Comparison of ENCODE assay signal across 11 cellular contexts in genomic region chr13:46622013-46622917, GRCh38.
DNase-seq lines count a peak whose midpoint lies in the region; ATAC-seq and TF ChIP-seq lines count a peak whose summit lies in the region.
"Had no signal": no experiment of that assay in that cellular context is flagged by ENCODE, and none has a peak within 500 bp of the region (broad histone marks: within the 10 kb centered on the region; RNA-seq: fewer than 3 reads in every experiment).

No MANE protein-coding gene starts in this region.

- peaks cover 15% of the 10 kb centered on the region for H3K4me1 Mint-ChIP-seq in activated T-helper 2 cell treated with anti-CD3 and anti-CD28 coated beads, Interferon-gamma antibody, Interleukin-2, Interleukin-4, amounts not matched to agents 10 μg/mL and 5 μg/mL and 100 μg/mL, durations not matched to agents 14 hours and 24 hours and 36 hours (ENCODE audit: low read depth)
- H3K4me1 Mint-ChIP-seq in stimulated activated effector memory CD8-positive, alpha-beta T cell treated with anti-CD3 and anti-CD28 coated beads, Interleukin-12 subunit alpha, Interleukin-12 subunit beta, amount 100 ng/mL, for 72 hours = peaks cover 51% of the 10 kb centered on the region
- H3K4me1 Mint-ChIP-seq in natural killer cell treated with Interleukin-12 subunit alpha and Interleukin-12 subunit beta and Interleukin-15 and Interleukin-18, amount 100 ng/mL, for 72 hours (ENCODE audit: low read depth in 2 of 2) = peaks cover 34 to 39% of the 10 kb centered on the region in 2 donors

- H3K4me3 ChIP-seq in fibroblast of lung (replicated peaks in 1 of 4; ENCODE audit: control extremely low read depth in 1 of 4, insufficient read depth in 1 of 4, low read depth in 3 of 4, low read length in 4 of 4) = peak overlapping the region in 1 of 4 experiments; percentile 2
- H3K4me3 ChIP-seq: body of pancreas had no signal

- H3K27me3 Mint-ChIP-seq in activated T-helper 2 cell treated with anti-CD3 and anti-CD28 coated beads, Interferon-gamma antibody, Interleukin-2, Interleukin-4, amounts not matched to agents 10 μg/mL and 5 μg/mL and 100 μg/mL, durations not matched to agents 14 hours and 24 hours and 36 hours (ENCODE audit: low read depth) = no peaks in the 10 kb centered on the region
- H3K27me3 Mint-ChIP-seq in natural killer cell treated with Interleukin-12 subunit alpha and Interleukin-12 subunit beta and Interleukin-15 and Interleukin-18, amount 100 ng/mL, for 72 hours = no peaks in the 10 kb centered on the region
- H3K27me3 Mint-ChIP-seq: CD8-positive, alpha-beta memory T cell had no signal

- intact Hi-C loops in activated T-helper 2 cell treated with anti-CD3 and anti-CD28 coated beads, Interferon-gamma antibody, Interleukin-2, Interleukin-4, amounts not matched to agents 10 μg/mL and 5 μg/mL and 100 μg/mL, durations not matched to agents 14 hours and 24 hours and 36 hours (cut with micrococcal nuclease) = no loop called here

- no peak overlapping the region for H3K27ac ChIP-seq in fibroblast of lung (ENCODE audit: insufficient read depth, low read length)

- no peaks in the 10 kb centered on the region for H3K36me3 Mint-ChIP-seq in activated T-helper 2 cell treated with anti-CD3 and anti-CD28 coated beads, Interferon-gamma antibody, Interleukin-2, Interleukin-4, amounts not matched to agents 10 μg/mL and 5 μg/mL and 100 μg/mL, durations not matched to agents 14 hours and 24 hours and 36 hours (ENCODE audit: low read depth)
- H3K36me3 Mint-ChIP-seq in stimulated activated effector memory CD8-positive, alpha-beta T cell treated with anti-CD3 and anti-CD28 coated beads, Interleukin-12 subunit alpha, Interleukin-12 subunit beta, amount 100 ng/mL, for 72 hours = no peaks in the 10 kb centered on the region
- no peaks in the 10 kb centered on the region for H3K36me3 Mint-ChIP-seq in natural killer cell treated with Interleukin-12 subunit alpha and Interleukin-12 subunit beta and Interleukin-15 and Interleukin-18, amount 100 ng/mL, for 72 hours

- H3K9me3 Mint-ChIP-seq in activated T-helper 2 cell treated with anti-CD3 and anti-CD28 coated beads, Interferon-gamma antibody, Interleukin-2, Interleukin-4, amounts not matched to agents 10 μg/mL and 5 μg/mL and 100 μg/mL, durations not matched to agents 14 hours and 24 hours and 36 hours = no peaks in the 10 kb centered on the region
- no peaks in the 10 kb centered on the region for H3K9me3 Mint-ChIP-seq in stimulated activated effector memory CD8-positive, alpha-beta T cell treated with anti-CD3 and anti-CD28 coated beads, Interleukin-12 subunit alpha, Interleukin-12 subunit beta, amount 100 ng/mL, for 72 hours
- H3K9me3 Mint-ChIP-seq in natural killer cell treated with Interleukin-12 subunit alpha and Interleukin-12 subunit beta and Interleukin-15 and Interleukin-18, amount 100 ng/mL, for 72 hours = no peaks in the 10 kb centered on the region
- H3K9me3 Mint-ChIP-seq: CD8-positive, alpha-beta memory T cell had no signal

- peak overlapping the region; percentile 80 for H3K4me2 ChIP-seq in fibroblast of lung (ENCODE audit: extremely low read depth, insufficient read depth, low read length)

- H4K20me1 ChIP-seq in fibroblast of lung (ENCODE audit: control insufficient read depth, extremely low read depth, insufficient read depth, low read length) = no peaks in the 10 kb centered on the region

- no peak for TF ChIP-seq CTCF in fibroblast of lung (conservative IDR thresholded peaks at IDR 0.05 in 1 of 2, IDR thresholded peaks at IDR 0.05 in 1 of 2; ENCODE audit: low read depth in 1 of 2, low read length in 2 of 2)

- H3K79me2 ChIP-seq in fibroblast of lung (ENCODE audit: control insufficient read depth, insufficient read depth, low read length) = peaks cover 28% of the 10 kb centered on the region

- ATAC-seq in GM19043 (IDR thresholded peaks at IDR 0.05; ENCODE audit: low read depth, unreplicated experiment) = peak; percentile 38
- no peak for ATAC-seq in stimulated activated effector memory CD8-positive, alpha-beta T cell treated with anti-CD3 and anti-CD28 coated beads, Interleukin-12 subunit alpha, Interleukin-12 subunit beta, amount 100 ng/mL, for 72 hours
- no peak for ATAC-seq in natural killer cell treated with Interleukin-12 subunit alpha and Interleukin-12 subunit beta and Interleukin-15 and Interleukin-18, amount 100 ng/mL, for 72 hours
- ATAC-seq: body of pancreas had no signal

- DNase-seq in NCI-H69 (lab: John Stamatoyannopoulos, UW) (peak; percentile 68), fibroblast of lung (ENCODE audit: low read depth in 2 of 2) (no peak), renal cortical epithelial cell (ENCODE audit: low read depth) (peak; percentile 80), occipital lobe (lab: John Stamatoyannopoulos, UW) (no peak)
- no peak for DNase-seq in activated T-helper 2 cell treated with anti-CD3 and anti-CD28 coated beads, Interferon-gamma antibody, Interleukin-2, Interleukin-4, amounts not matched to agents 10 μg/mL and 5 μg/mL and 100 μg/mL, durations not matched to agents 14 hours and 24 hours and 36 hours (ENCODE audit: low spot score)
- no peak for DNase-seq in stimulated activated effector memory CD8-positive, alpha-beta T cell treated with anti-CD3 and anti-CD28 coated beads, Interleukin-12 subunit alpha, Interleukin-12 subunit beta, amount 100 ng/mL, for 72 hours (ENCODE audit: low spot score in 2 of 2)
- no peak for DNase-seq in natural killer cell treated with Interleukin-12 subunit alpha and Interleukin-12 subunit beta and Interleukin-15 and Interleukin-18, amount 100 ng/mL, for 72 hours (ENCODE audit: low spot score)
- DNase-seq: activated CD4-positive, alpha-beta T cell treated with anti-CD3 and anti-CD28 coated beads, Interleukin-2, amount 50 U/mL, for 1 hour; CD8-positive, alpha-beta memory T cell had no signal

- peaks cover 8% of the 10 kb centered on the region for H3K4me1 ChIP-seq in fibroblast of lung (ENCODE audit: control insufficient read depth, extremely low read depth, insufficient read depth, low read length)

- H3K9ac ChIP-seq in fibroblast of lung (ENCODE audit: insufficient read depth, low read length) = no peak overlapping the region

- no peaks in the 10 kb centered on the region for H3K9me3 ChIP-seq in fibroblast of lung (ENCODE audit: control insufficient read depth, insufficient read depth, low read depth, low read length)
- H3K9me3 ChIP-seq: body of pancreas had no signal

- no peak overlapping the region for H3K27ac Mint-ChIP-seq in activated T-helper 2 cell treated with anti-CD3 and anti-CD28 coated beads, Interferon-gamma antibody, Interleukin-2, Interleukin-4, amounts not matched to agents 10 μg/mL and 5 μg/mL and 100 μg/mL, durations not matched to agents 14 hours and 24 hours and 36 hours
- no peak overlapping the region for H3K27ac Mint-ChIP-seq in stimulated activated effector memory CD8-positive, alpha-beta T cell treated with anti-CD3 and anti-CD28 coated beads, Interleukin-12 subunit alpha, Interleukin-12 subunit beta, amount 100 ng/mL, for 72 hours
- no peak overlapping the region for H3K27ac Mint-ChIP-seq in natural killer cell treated with Interleukin-12 subunit alpha and Interleukin-12 subunit beta and Interleukin-15 and Interleukin-18, amount 100 ng/mL, for 72 hours

- H3K27me3 ChIP-seq in fibroblast of lung (ENCODE audit: control insufficient read depth, insufficient read depth, low read length) = no peaks in the 10 kb centered on the region
- H3K27me3 ChIP-seq: body of pancreas had no signal

- H3K4me3 Mint-ChIP-seq in activated T-helper 2 cell treated with anti-CD3 and anti-CD28 coated beads, Interferon-gamma antibody, Interleukin-2, Interleukin-4, amounts not matched to agents 10 μg/mL and 5 μg/mL and 100 μg/mL, durations not matched to agents 14 hours and 24 hours and 36 hours (ENCODE audit: low read depth) = no peak overlapping the region
- no peak overlapping the region for H3K4me3 Mint-ChIP-seq in stimulated activated effector memory CD8-positive, alpha-beta T cell treated with anti-CD3 and anti-CD28 coated beads, Interleukin-12 subunit alpha, Interleukin-12 subunit beta, amount 100 ng/mL, for 72 hours
- no peak overlapping the region for H3K4me3 Mint-ChIP-seq in natural killer cell treated with Interleukin-12 subunit alpha and Interleukin-12 subunit beta and Interleukin-15 and Interleukin-18, amount 100 ng/mL, for 72 hours
- H3K4me3 Mint-ChIP-seq: CD8-positive, alpha-beta memory T cell had no signal

- H3K36me3 ChIP-seq in fibroblast of lung (ENCODE audit: control insufficient read depth, insufficient read depth, low read length) = no peaks in the 10 kb centered on the region

- no peak overlapping the region for H2AFZ ChIP-seq in fibroblast of lung (ENCODE audit: low read length)

Comparison
In these comparisons a context has a peak if more than half of its experiments do, and no peak if none do; other contexts are left out.
1. DNase-seq: peak in NCI-H69 (single experiment) and renal cortical epithelial cell (single experiment); none in fibroblast of lung (0 of 2), occipital lobe (single experiment), activated T-helper 2 cell treated with anti-CD3 and anti-CD28 coated beads, Interferon-gamma antibody, Interleukin-2, Interleukin-4, amounts not matched to agents 10 μg/mL and 5 μg/mL and 100 μg/mL, durations not matched to agents 14 hours and 24 hours and 36 hours (single experiment), stimulated activated effector memory CD8-positive, alpha-beta T cell treated with anti-CD3 and anti-CD28 coated beads, Interleukin-12 subunit alpha, Interleukin-12 subunit beta, amount 100 ng/mL, for 72 hours (0 of 2) and natural killer cell treated with Interleukin-12 subunit alpha and Interleukin-12 subunit beta and Interleukin-15 and Interleukin-18, amount 100 ng/mL, for 72 hours (single experiment).